3 cellular contexts compared by ENCODE assay signal in the genomic region with DNA sequence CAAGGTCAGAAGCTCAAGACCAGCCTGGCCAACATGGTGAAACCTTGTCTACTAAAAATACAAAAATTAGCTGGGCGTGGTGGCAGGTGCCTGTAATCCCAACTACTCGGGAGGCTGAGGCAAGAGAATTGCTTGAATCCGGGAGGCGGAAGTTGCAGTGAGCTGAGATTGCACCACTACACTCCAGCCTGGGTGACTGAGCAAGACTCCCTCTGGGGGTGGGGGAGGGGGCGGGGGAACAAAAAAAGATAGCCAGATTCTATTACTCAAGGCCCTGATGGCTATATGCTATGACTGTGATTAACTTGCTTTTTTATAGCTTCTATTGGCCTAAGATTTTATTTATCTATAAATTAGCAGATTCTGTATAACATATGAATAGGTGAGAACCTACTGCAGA. TPM values are rescaled to one million over a fixed set of nuclear protein-coding genes. Genes with fewer than 3 reads are reported as not detected.
"Had no signal": no experiment of that assay in that cellular context is flagged by ENCODE, and none has a peak within 500 bp of the region (broad histone marks: within the 10 kb centered on the region; RNA-seq: fewer than 3 reads in every experiment).

No MANE protein-coding gene starts in this region.

RNA-seq across cellular contexts. Expression of a gene that starts 27.4 kb away (rescaled TPM):
- total RNA-seq: IMR-90, SJCRH30 had no signal
- polyA plus RNA-seq: HepG2, IMR-90 had no signal
